ENCODE assay signal across 17 cellular contexts in genomic region chr6:34529665-34530327, GRCh38. TPM values are rescaled to one million over a fixed set of nuclear protein-coding genes. Genes with fewer than 3 reads are reported as not detected.
DNase-seq lines count a peak whose midpoint lies in the region; ATAC-seq, FAIRE-seq and TF ChIP-seq lines count a peak whose summit lies in the region.
"Had no signal": no experiment of that assay in that cellular context is flagged by ENCODE, and none has a peak within 500 bp of the region (broad histone marks: within the 10 kb centered on the region; RNA-seq: fewer than 3 reads in every experiment).

No MANE protein-coding gene starts in this region.

- no peak overlapping the region for H2AFZ ChIP-seq in HepG2 (ENCODE audit: low read length)

- H3K27ac ChIP-seq in angular gyrus (ENCODE audit: low read depth, low read length), result peak overlapping the region; percentile 10
- H3K27ac ChIP-seq in HepG2 (ENCODE audit: extremely low read length, insufficient read depth, low read length), result no peak overlapping the region
- peak overlapping the region in 2 of 3 donors; percentile 38 to 61 for H3K27ac ChIP-seq in thyroid gland
- no peak overlapping the region for H3K27ac ChIP-seq in RWPE1
- H3K27ac ChIP-seq: gastroesophageal sphincter, upper lobe of right lung had no signal

- intact Hi-C loops in HepG2 (cut with micrococcal nuclease; ENCODE audit: unreplicated experiment), result no loop called here
- intact Hi-C loops in thyroid gland (cut with DNase I), result loop anchor here (5.0 kb wide), 1 partner anchor 78 kb away; no protein-coding TSS in a partner anchor

- H3K9me3 ChIP-seq in HepG2 (ENCODE audit: low read length) (no peaks in the 10 kb centered on the region), thyroid gland (no peaks in the 10 kb centered on the region)
- H3K9me3 ChIP-seq: gastroesophageal sphincter, upper lobe of right lung had no signal

- 22% methylated on average over 7 of the region's 10 CpGs for WGBS in HepG2 (ENCODE audit: low lambda C conversion rate)
- WGBS in thyroid gland, 2 donors, result 22 to 39% methylated on average over 7 to 10 of the region's 10 CpGs

- peak; percentile 48 for TF ChIP-seq CTCF in HepG2 (CRISPR knock-in tag; IDR thresholded peaks at IDR 0.05)
- peak in 3 of 6 experiments; percentile 9 to 36 (median 16) for TF ChIP-seq CTCF in thyroid gland (IDR thresholded peaks at IDR 0.05)
- no peak for TF ChIP-seq CTCF in RWPE1 (conservative IDR thresholded peaks at IDR 0.05; ENCODE audit: low read depth)

- DNase-seq in NCI-H748 (lab: John Stamatoyannopoulos, UW; ENCODE audit: unreplicated experiment) (peak; percentile 19), NCI-H748 treated with DMSO at 0.1 percent for 48 hours (lab: John Stamatoyannopoulos, UW) (no peak), HepG2 (ENCODE audit: low spot score) (peak; percentile 38), thyroid gland (peak; percentile 96), RWPE1 (ENCODE audit: low spot score) (no peak), UCSD-AML1 (lab: John Stamatoyannopoulos, UW; ENCODE audit: unreplicated experiment) (no peak)
- no peak for DNase-seq in activated T-cell treated with anti-CD3 and anti-CD28 coated beads, Interleukin-2, amount 50 U/mL, for 1 hour
- DNase-seq: activated CD4-positive, alpha-beta T cell treated with anti-CD3 and anti-CD28 coated beads, Interleukin-2, amount 10 ng/mL, durations not matched to agents 7 days and 5 days; KBM-7; kidney glomerular epithelial cell; T-cell; upper lobe of right lung had no signal

- ATAC-seq in HepG2, result no peak
- ATAC-seq: gastroesophageal sphincter, T-cell, upper lobe of right lung had no signal

- H3K4me2 ChIP-seq in HepG2 (ENCODE audit: low read depth, low read length), result no peak overlapping the region

- no peaks in the 10 kb centered on the region for H3K79me2 ChIP-seq in HepG2 (ENCODE audit: insufficient read depth, low read length)

- POLR2A ChIA-PET in HepG2 (lab: Yijun Ruan, JAX), result no interaction called here
- POLR2A ChIA-PET in RWPE1 (lab: Yijun Ruan, JAX; ENCODE audit: low non-redundant PET), result interaction anchor here (0.5 kb wide), 1 partner anchor 51 kb away, joined by 3 read pairs; no protein-coding TSS in a partner anchor

- no peak for TF ChIP-seq EP300 in HepG2 (IDR thresholded peaks at IDR 0.05; ENCODE audit: low read depth in 2 of 2, low read length in 2 of 2)
- no peak for TF ChIP-seq EP300 in HepG2 (CRISPR knock-in tag; IDR thresholded peaks at IDR 0.05; ENCODE audit: borderline replicate concordance)

- H3K4me3 ChIP-seq in HepG2 (replicated peaks in 1 of 3; ENCODE audit: insufficient read depth in 1 of 3, low read depth in 2 of 3, low read length in 3 of 3) (no peak overlapping the region), thyroid gland (replicated peaks in 1 of 3) (no peak overlapping the region)
- H3K4me3 ChIP-seq: gastroesophageal sphincter, upper lobe of right lung had no signal

- peaks cover 18 to 60% of the 10 kb centered on the region in 2 experiments for H3K27me3 ChIP-seq in HepG2 (ENCODE audit: control insufficient read depth in 1 of 2, insufficient read depth in 2 of 2, low read length in 2 of 2)
- H3K27me3 ChIP-seq in thyroid gland, result no peaks in the 10 kb centered on the region
- H3K27me3 ChIP-seq: gastroesophageal sphincter, upper lobe of right lung had no signal

- no peak overlapping the region for H3K9ac ChIP-seq in HepG2 (ENCODE audit: insufficient read depth, low read depth, low read length)

- TF ChIP-seq RAD21 in HepG2 (CRISPR knock-in tag; IDR thresholded peaks at IDR 0.05), result no peak

- no peaks in the 10 kb centered on the region for H4K20me1 ChIP-seq in HepG2 (ENCODE audit: insufficient read depth, low read length)

- in situ Hi-C loops in HepG2 (cut with HindIII; ENCODE audit: extremely low pct_ligation_motif_present, low pct_unique_long_range_greater_than_20kb), result loop anchor here (5.0 kb wide), 1 partner anchor 73 kb away; no protein-coding TSS in a partner anchor

- FAIRE-seq in HepG2 (lab: Jason Lieb, UNC), result no peak
- FAIRE-seq: astrocyte, D721Med had no signal

- peaks cover 26% of the 10 kb centered on the region for H3K4me1 ChIP-seq in HepG2 (ENCODE audit: insufficient read depth, low read length)
- peaks cover 15 to 22% of the 10 kb centered on the region in 2 donors for H3K4me1 ChIP-seq in thyroid gland

- BruUV-seq in HepG2 (replicated peaks; lab: Mats Ljungman, UMichigan), result no TSS peak

- TF ChIP-seq POLR2A in HepG2 (IDR thresholded peaks at IDR 0.05; ENCODE audit: insufficient read depth in 1 of 2, low read depth in 2 of 2, low read length in 2 of 2) (no peak), thyroid gland (IDR thresholded peaks at IDR 0.05) (no peak)

- H3K36me3 ChIP-seq in HepG2 (replicated peaks in 1 of 2; ENCODE audit: control insufficient read depth in 1 of 2, insufficient read depth in 2 of 2, low read length in 2 of 2) (no peaks in the 10 kb centered on the region), thyroid gland (no peaks in the 10 kb centered on the region)
- H3K36me3 ChIP-seq: gastroesophageal sphincter, upper lobe of right lung had no signal

- CTCF ChIA-PET in HepG2 (lab: Yijun Ruan, JAX; ENCODE audit: low intra/inter-chr PET ratio, low total read pairs), result no interaction called here
- CTCF ChIA-PET in RWPE1 (lab: Yijun Ruan, JAX), result interaction anchor here (0.7 kb wide), 1 partner anchor 39 kb away, joined by 3 read pairs; no protein-coding TSS in a partner anchor

TF ChIP-seq in HepG2, 621 proteins besides CTCF, POLR2A, EP300 and RAD21 (continues in another document):
- TF ChIP-seq HNF4A (CRISPR knock-in tag; IDR thresholded peaks at IDR 0.05) (peak; percentile 37), STAG1 (CRISPR knock-in tag; IDR thresholded peaks at IDR 0.05) (peak; percentile 26; the same call in 1 of the 2 replicates), RFX5 (IDR thresholded peaks at IDR 0.05; ENCODE audit: low read depth, low read length) (no peak), ZNF788 (CRISPR knock-in tag; IDR thresholded peaks at IDR 0.05; ENCODE audit: borderline replicate concordance) (0 out of 2 replicates have a peak, but pooled peaks have one; percentile 39), ZNF770 (CRISPR knock-in tag; IDR thresholded peaks at IDR 0.05) (no peak), HIC2 (CRISPR knock-in tag; IDR thresholded peaks at IDR 0.05; ENCODE audit: low read depth) (peak; percentile 85)

RNA-seq across cellular contexts. Expression of gene SPDEF, which starts 26.3 kb away (rescaled TPM):
- total RNA-seq in HepG2 (2016; rRNA removed; fragmentation: Illumina TruSeq; extraction: Trizol) (not detected in 2 replicates), thyroid gland (not detected)
- not detected in 2 replicates for total RNA-seq in HepG2 (2016; cell fraction: cytosol; rRNA removed; fragmentation: Illumina TruSeq; extraction: Trizol; ENCODE audit: low read depth)
- total RNA-seq in HepG2 (2016; cell fraction: insoluble cytoplasmic fraction; rRNA removed; fragmentation: Illumina TruSeq; extraction: Trizol), result not detected in 2 replicates
- not detected in 2 replicates for total RNA-seq in HepG2 (2016; cell fraction: membrane; rRNA removed; fragmentation: Illumina TruSeq; extraction: Trizol)
- total RNA-seq in HepG2 (2016; cell fraction: nucleus; rRNA removed; fragmentation: Illumina TruSeq; extraction: Trizol), result not detected in 2 replicates
- 0.03 TPM in 1 of 2 replicates, not detected in the other for polyA plus RNA-seq in HepG2 (2011; rRNA removed)
- polyA plus RNA-seq in HepG2 (2011; cell fraction: cytosol; rRNA removed), result not detected in 2 replicates
- polyA plus RNA-seq in HepG2 (2011; cell fraction: nucleus; rRNA removed), result 0.07 and 0.08 TPM in 2 replicates
- polyA plus RNA-seq in HepG2 (2012), result not detected in 2 replicates
- not detected in 2 replicates for polyA plus RNA-seq in HepG2 (2016; cell fraction: cytosol; fragmentation: Illumina TruSeq; extraction: Trizol; ENCODE audit: low read depth)
- not detected in 2 replicates for polyA plus RNA-seq in HepG2 (2016; cell fraction: insoluble cytoplasmic fraction; fragmentation: Illumina TruSeq; extraction: Trizol; ENCODE audit: low read depth)
- not detected in 2 replicates for polyA plus RNA-seq in HepG2 (2016; cell fraction: membrane; fragmentation: Illumina TruSeq; extraction: Trizol; ENCODE audit: low read depth)
- polyA plus RNA-seq in HepG2 (2016; cell fraction: nucleus; fragmentation: Illumina TruSeq; extraction: Trizol; ENCODE audit: insufficient read depth, low read depth), result not detected in 2 replicates
- not detected in 2 replicates for polyA minus RNA-seq in HepG2 (2011; rRNA and poly(A)+ RNA removed; ENCODE audit: low replicate concordance)
- not detected in 2 replicates for polyA minus RNA-seq in HepG2 (2011; cell fraction: cytosol; rRNA and poly(A)+ RNA removed)
- not detected in 2 replicates for polyA minus RNA-seq in HepG2 (2011; cell fraction: nucleus; rRNA and poly(A)+ RNA removed)
- total RNA-seq: activated CD4-positive, alpha-beta T cell treated with anti-CD3 and anti-CD28 coated beads, Interleukin-2, amount 10 ng/mL, durations not matched to agents 7 days and 5 days; activated T-helper 1 cell treated with anti-CD3 and anti-CD28 coated beads, Interleukin-12 subunit alpha, Interleukin-12 subunit beta, Interleukin-2, Interleukin-4 antibody, amounts not matched to agents 30 ng/mL and 10 ng/mL and 1 ng/mL, durations not matched to agents 14 hours and 24 hours and 36 hours had no signal

Comparison
In these comparisons a context has a peak if more than half of its experiments do, and no peak if none do; other contexts are left out.
1. DNase-seq: peak in NCI-H748 (single experiment), HepG2 (single experiment) and thyroid gland (2 of 2); none in NCI-H748 treated with DMSO at 0.1 percent for 48 hours (single experiment), activated T-cell treated with anti-CD3 and anti-CD28 coated beads, Interleukin-2, amount 50 U/mL, for 1 hour (single experiment), RWPE1 (single experiment) and UCSD-AML1 (single experiment).
2. H3K27ac ChIP-seq: peak in angular gyrus (single experiment) and thyroid gland (2 of 3); none in HepG2 (single experiment) and RWPE1 (single experiment).